Comparison of ENCODE assay signal across 1 cellular context in genomic region chr21:36144233-36144632, GRCh38. TPM values are rescaled to one million over a fixed set of nuclear protein-coding genes. Genes with fewer than 3 reads are reported as not detected.
"Had no signal": no experiment of that assay in that cellular context is flagged by ENCODE, and none has a peak within 500 bp of the region (broad histone marks: within the 10 kb centered on the region; RNA-seq: fewer than 3 reads in every experiment).

No MANE protein-coding gene starts in this region.

RNA-seq across cellular contexts. Expression of gene CBR3, which starts 9.4 kb away (rescaled TPM):
- total RNA-seq: endodermal cell had no signal
